In the genomic region with DNA sequence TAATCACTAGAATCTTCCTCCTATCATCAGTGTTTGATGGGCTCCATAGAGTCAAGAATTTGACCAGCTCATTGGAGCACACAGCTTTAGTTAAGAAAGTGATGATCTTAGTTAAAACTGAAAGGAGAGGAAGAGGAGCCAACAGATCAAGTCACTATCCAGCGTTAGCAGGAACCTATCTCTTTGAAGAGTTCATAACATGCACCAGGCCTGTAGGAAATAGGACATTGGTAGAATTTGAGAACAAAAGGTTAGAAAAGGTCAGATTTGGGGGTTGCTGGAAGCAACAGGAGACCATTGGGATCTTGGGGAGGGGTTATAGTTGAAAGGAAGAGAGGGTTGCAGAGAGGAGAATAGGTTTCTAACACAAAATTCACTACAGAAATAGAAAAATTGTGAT, we compare ENCODE assay signal across 17 cellular contexts. TPM values are rescaled to one million over a fixed set of nuclear protein-coding genes. Genes with fewer than 3 reads are reported as not detected.
DNase-seq lines count a peak whose midpoint lies in the region; ATAC-seq, FAIRE-seq and TF ChIP-seq lines count a peak whose summit lies in the region.
"Had no signal": no experiment of that assay in that cellular context is flagged by ENCODE, and none has a peak within 500 bp of the region (broad histone marks: within the 10 kb centered on the region; RNA-seq: fewer than 3 reads in every experiment).

No MANE protein-coding gene starts in this region.

- H3K27me3 Mint-ChIP-seq in naive thymus-derived CD8-positive, alpha-beta T cell = peaks cover 0 to 18% (median 17%) of the 10 kb centered on the region in 5 donors

- H3K4me3 ChIP-seq in liver (ENCODE audit: low read depth in 1 of 3, low read length in 3 of 3) = no peak overlapping the region
- no peak overlapping the region for H3K4me3 ChIP-seq in HepG2 (replicated peaks in 1 of 3; ENCODE audit: insufficient read depth in 1 of 3, low read depth in 2 of 3, low read length in 3 of 3)
- no peak overlapping the region for H3K4me3 ChIP-seq in SJSA1

- no peak for FAIRE-seq in HepG2 (lab: Jason Lieb, UNC)
- FAIRE-seq: H1 had no signal

- peaks cover 0 to 12% (median 4%) of the 10 kb centered on the region in 4 donors for H3K4me1 Mint-ChIP-seq in naive thymus-derived CD8-positive, alpha-beta T cell

- H3K27ac ChIP-seq in liver (ENCODE audit: low read depth in 1 of 2, low read length in 2 of 2) (no peak overlapping the region), HepG2 (ENCODE audit: extremely low read length, insufficient read depth, low read length) (no peak overlapping the region), SJSA1 (peak overlapping the region; percentile 51)

- in situ Hi-C loops in HepG2 (cut with HindIII; ENCODE audit: extremely low pct_ligation_motif_present, low pct_unique_long_range_greater_than_20kb) = no loop called here

- H3K79me2 ChIP-seq in HepG2 (ENCODE audit: insufficient read depth, low read length) = no peaks in the 10 kb centered on the region

- DNase-seq in HepG2 (ENCODE audit: low spot score) (no peak), SJSA1 (ENCODE audit: low read depth in 1 of 2, low spot score in 2 of 2) (no peak), left lobe of liver (ENCODE audit: low spot score) (no peak), HUDEP-2 (lab: John Stamatoyannopoulos, UW; ENCODE audit: unreplicated experiment in 76 of 76) (no peak), NCI-H82 treated with DMSO at 0.1 percent for 48 hours (lab: John Stamatoyannopoulos, UW; ENCODE audit: unreplicated experiment) (no peak)
- DNase-seq in naive thymus-derived CD8-positive, alpha-beta T cell = no peak
- DNase-seq: Caco-2; CD4-positive, alpha-beta T cell; DMS153; GDM1; KG1; NCI-H1694 treated with DMSO at 0.1 percent for 48 hours; NCI-H510A treated with DMSO at 0.1 percent for 48 hours; NCI-H774 had no signal

- H3K9ac ChIP-seq in liver (ENCODE audit: low read depth in 1 of 2, low read length in 2 of 2) (no peak overlapping the region), HepG2 (ENCODE audit: insufficient read depth, low read depth, low read length) (no peak overlapping the region)

- 26% methylated on average over 1 of the region's 1 CpG for WGBS in liver
- WGBS in HepG2 (ENCODE audit: low lambda C conversion rate) = 0% methylated on average over 1 of the region's 1 CpG

- ATAC-seq in HepG2 (no peak), left lobe of liver (peak; percentile 59), GM21619 (IDR thresholded peaks at IDR 0.05; ENCODE audit: unreplicated experiment) (no peak)
- no peak for ATAC-seq in naive thymus-derived CD8-positive, alpha-beta T cell

- H4K20me1 ChIP-seq in HepG2 (ENCODE audit: insufficient read depth, low read length) = no peaks in the 10 kb centered on the region

- TF ChIP-seq CTCF in liver (IDR thresholded peaks at IDR 0.05; ENCODE audit: low read depth, low read length, missing input control) = no peak
- TF ChIP-seq CTCF in HepG2 (CRISPR knock-in tag; IDR thresholded peaks at IDR 0.05) = no peak

- TF ChIP-seq RAD21 in liver (IDR thresholded peaks at IDR 0.05) = no peak
- TF ChIP-seq RAD21 in HepG2 (CRISPR knock-in tag; IDR thresholded peaks at IDR 0.05) = no peak

- peaks cover 1 to 16% (median 10%) of the 10 kb centered on the region in 4 donors for H3K4me1 ChIP-seq in liver (ENCODE audit: control insufficient read depth in 4 of 4, insufficient read depth in 4 of 4, low read length in 3 of 4)
- H3K4me1 ChIP-seq in HepG2 (ENCODE audit: insufficient read depth, low read length) = no peaks in the 10 kb centered on the region
- H3K4me1 ChIP-seq in SJSA1 (replicated peaks) = peaks cover 71% of the 10 kb centered on the region
- H3K4me1 ChIP-seq: Caco-2 had no signal

- H3K9me3 ChIP-seq in liver (ENCODE audit: control insufficient read depth in 4 of 4, low read length in 3 of 4) (no peaks in the 10 kb centered on the region), HepG2 (ENCODE audit: low read length) (no peaks in the 10 kb centered on the region), SJSA1 (replicated peaks) (no peaks in the 10 kb centered on the region)
- H3K9me3 ChIP-seq: Caco-2 had no signal

- H2AFZ ChIP-seq in HepG2 (ENCODE audit: low read length) = no peak overlapping the region

- no peak overlapping the region for H3K4me2 ChIP-seq in HepG2 (ENCODE audit: low read depth, low read length)

- H3K9me3 Mint-ChIP-seq in naive thymus-derived CD8-positive, alpha-beta T cell = no peaks in the 10 kb centered on the region
- H3K9me3 Mint-ChIP-seq: CD4-positive, alpha-beta T cell had no signal

- intact Hi-C loops in HepG2 (cut with micrococcal nuclease; ENCODE audit: unreplicated experiment) = no loop called here

- CTCF ChIA-PET in HepG2 (lab: Yijun Ruan, JAX; ENCODE audit: low intra/inter-chr PET ratio, low total read pairs) = no interaction called here

- BruUV-seq in HepG2 (replicated peaks; lab: Mats Ljungman, UMichigan) = no TSS peak

- no peak for TF ChIP-seq EP300 in HepG2 (IDR thresholded peaks at IDR 0.05; ENCODE audit: low read depth in 2 of 2, low read length in 2 of 2)
- no peak for TF ChIP-seq EP300 in HepG2 (CRISPR knock-in tag; IDR thresholded peaks at IDR 0.05; ENCODE audit: borderline replicate concordance)

- H3K36me3 ChIP-seq in liver (ENCODE audit: control insufficient read depth in 4 of 4, insufficient read depth in 3 of 4, low read depth in 1 of 4, low read length in 3 of 4) (no peaks in the 10 kb centered on the region), HepG2 (replicated peaks in 1 of 2; ENCODE audit: control insufficient read depth in 1 of 2, insufficient read depth in 2 of 2, low read length in 2 of 2) (no peaks in the 10 kb centered on the region), SJSA1 (no peaks in the 10 kb centered on the region)

- TF ChIP-seq POLR2A in HepG2 (IDR thresholded peaks at IDR 0.05; ENCODE audit: insufficient read depth in 1 of 2, low read depth in 2 of 2, low read length in 2 of 2) = no peak

- no peak overlapping the region for H3K27ac Mint-ChIP-seq in naive thymus-derived CD8-positive, alpha-beta T cell
- H3K27ac Mint-ChIP-seq: CD4-positive, alpha-beta T cell had no signal

- POLR2A ChIA-PET in HepG2 (lab: Yijun Ruan, JAX) = no interaction called here
- POLR2A ChIA-PET in naive thymus-derived CD8-positive, alpha-beta T cell (lab: Charles Lee) = no interaction called here

- H3K27me3 ChIP-seq in liver (ENCODE audit: control insufficient read depth in 4 of 4, insufficient read depth in 4 of 4, low read length in 3 of 4) (no peaks in the 10 kb centered on the region), HepG2 (ENCODE audit: control insufficient read depth in 1 of 2, insufficient read depth in 2 of 2, low read length in 2 of 2) (peaks cover 0 to 5% of the 10 kb centered on the region in 2 experiments; a peak in 2 of 5 replicates), SJSA1 (replicated peaks) (no peaks in the 10 kb centered on the region)

- no peak overlapping the region for H3K4me3 Mint-ChIP-seq in naive thymus-derived CD8-positive, alpha-beta T cell
- H3K4me3 Mint-ChIP-seq: CD4-positive, alpha-beta T cell had no signal

- no peaks in the 10 kb centered on the region for H3K36me3 Mint-ChIP-seq in naive thymus-derived CD8-positive, alpha-beta T cell

TF ChIP-seq in liver, 16 proteins besides CTCF, POLR2A, EP300 and RAD21 (continues in another document):
- peak; percentile 86 for TF ChIP-seq NR2F2 (IDR thresholded peaks at IDR 0.05)
- no peak for TF ChIP-seq HNF4G (IDR thresholded peaks at IDR 0.05)
- TF ChIP-seq, protein P1, sequence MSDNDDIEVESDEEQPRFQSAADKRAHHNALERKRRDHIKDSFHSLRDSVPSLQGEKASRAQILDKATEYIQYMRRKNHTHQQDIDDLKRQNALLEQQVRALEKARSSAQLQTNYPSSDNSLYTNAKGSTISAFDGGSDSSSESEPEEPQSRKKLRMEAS (IDR thresholded peaks at IDR 0.05) = no peak
- no peak for TF ChIP-seq EGR1 (IDR thresholded peaks at IDR 0.05; ENCODE audit: low read depth in 2 of 2)
- no peak for TF ChIP-seq FOXA2 (IDR thresholded peaks at IDR 0.05)
- TF ChIP-seq JUND (IDR thresholded peaks at IDR 0.05) = no peak

RNA-seq across cellular contexts. Expression of a gene that starts 11.4 kb away (rescaled TPM):
- total RNA-seq in liver (10 to 100 TPM in 1 of 2 donors, under 1 TPM in 1; 0.70 to 13.1 TPM), HepG2 (2016; rRNA removed; fragmentation: Illumina TruSeq; extraction: Trizol) (not detected in 2 replicates), left lobe of liver (12.0 TPM)
- polyA plus RNA-seq in liver (10 to 100 TPM in 1 of 2 donors, 1 to 10 TPM in 1; 6.0 to 10.3 TPM), HepG2 (2011; rRNA removed) (not detected in 2 replicates)
- total RNA-seq in HepG2 (2016; cell fraction: cytosol; rRNA removed; fragmentation: Illumina TruSeq; extraction: Trizol; ENCODE audit: low read depth) = not detected in 2 replicates
- not detected in 2 replicates for total RNA-seq in HepG2 (2016; cell fraction: insoluble cytoplasmic fraction; rRNA removed; fragmentation: Illumina TruSeq; extraction: Trizol)
- not detected in 2 replicates for total RNA-seq in HepG2 (2016; cell fraction: membrane; rRNA removed; fragmentation: Illumina TruSeq; extraction: Trizol)
- not detected in 2 replicates for total RNA-seq in HepG2 (2016; cell fraction: nucleus; rRNA removed; fragmentation: Illumina TruSeq; extraction: Trizol)
- polyA plus RNA-seq in HepG2 (2011; cell fraction: cytosol; rRNA removed) = not detected in 2 replicates
- polyA plus RNA-seq in HepG2 (2011; cell fraction: nucleus; rRNA removed) = not detected in 2 replicates
- polyA plus RNA-seq in HepG2 (2012) = not detected in 2 replicates
- polyA plus RNA-seq in HepG2 (2016; cell fraction: cytosol; fragmentation: Illumina TruSeq; extraction: Trizol; ENCODE audit: low read depth) = not detected in 2 replicates
- not detected in 2 replicates for polyA plus RNA-seq in HepG2 (2016; cell fraction: insoluble cytoplasmic fraction; fragmentation: Illumina TruSeq; extraction: Trizol; ENCODE audit: low read depth)
- polyA plus RNA-seq in HepG2 (2016; cell fraction: membrane; fragmentation: Illumina TruSeq; extraction: Trizol; ENCODE audit: low read depth) = not detected in 2 replicates
- polyA plus RNA-seq in HepG2 (2016; cell fraction: nucleus; fragmentation: Illumina TruSeq; extraction: Trizol; ENCODE audit: insufficient read depth, low read depth) = not detected in 2 replicates
- 0.14 TPM in 1 of 2 replicates, not detected in the other for polyA minus RNA-seq in HepG2 (2011; rRNA and poly(A)+ RNA removed; ENCODE audit: low replicate concordance)
- polyA minus RNA-seq in HepG2 (2011; cell fraction: cytosol; rRNA and poly(A)+ RNA removed) = not detected in 2 replicates
- polyA minus RNA-seq in HepG2 (2011; cell fraction: nucleus; rRNA and poly(A)+ RNA removed) = not detected in 2 replicates
- total RNA-seq in SJSA1 (2014; rRNA removed; shearing (Covaris generic)) = 2.8 and 4.4 TPM in 2 replicates
- total RNA-seq in naive thymus-derived CD8-positive, alpha-beta T cell = not detected
- not detected for polyA plus RNA-seq in naive thymus-derived CD8-positive, alpha-beta T cell
- total RNA-seq: Caco-2; CD4-positive, alpha-beta T cell; H1 had no signal
- polyA plus RNA-seq: H1 had no signal
